ENCODE assay signal across 8 cellular contexts in the genomic region with DNA sequence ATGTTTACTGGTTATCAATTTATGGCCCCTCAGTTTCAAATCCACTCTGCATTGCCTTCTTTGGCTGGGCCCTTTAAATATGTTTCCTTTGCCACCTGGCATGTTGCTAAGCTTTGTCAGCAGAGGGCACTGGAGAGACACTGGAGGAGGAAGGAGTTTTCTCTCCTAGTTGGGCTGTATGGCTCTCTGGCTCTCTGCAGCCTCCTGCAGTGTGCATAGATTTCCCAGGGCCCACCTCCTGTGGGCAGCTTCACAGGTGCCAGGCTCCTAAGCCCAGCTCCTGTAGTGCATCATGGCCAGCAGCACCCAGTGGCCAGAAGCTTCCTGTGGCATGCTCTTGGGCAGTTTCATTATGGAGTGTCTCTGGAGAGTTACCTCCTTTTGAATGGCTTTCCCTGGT. TPM values are rescaled to one million over a fixed set of nuclear protein-coding genes. Genes with fewer than 3 reads are reported as not detected.
DNase-seq lines count a peak whose midpoint lies in the region; ATAC-seq and TF ChIP-seq lines count a peak whose summit lies in the region.

No MANE protein-coding gene starts in this region.

- H3K79me2 ChIP-seq in DOHH2 (ENCODE audit: control insufficient read depth, low read length) (no peaks in the 10 kb centered on the region), smooth muscle cell (ENCODE audit: low read depth) (no peaks in the 10 kb centered on the region)

- H3K9me2 ChIP-seq in DOHH2 (replicated peaks; ENCODE audit: control insufficient read depth, low read length), result no peaks in the 10 kb centered on the region

- no peak overlapping the region for H3K9ac ChIP-seq in smooth muscle cell (ENCODE audit: low read depth)

- no peaks in the 10 kb centered on the region for H3K36me3 Mint-ChIP-seq in activated CD4-positive, alpha-beta memory T cell treated with anti-CD3 and anti-CD28 coated beads, Interleukin-2, amount 10 ng/mL, durations not matched to agents 7 days and 5 days (ENCODE audit: low read depth)

- no peaks in the 10 kb centered on the region for H3K9me3 Mint-ChIP-seq in activated CD4-positive, alpha-beta memory T cell treated with anti-CD3 and anti-CD28 coated beads, Interleukin-2, amount 10 ng/mL, durations not matched to agents 7 days and 5 days

- H3K27me3 ChIP-seq in DOHH2 (ENCODE audit: control insufficient read depth, low read length) (peaks cover 18% of the 10 kb centered on the region), cardiac muscle cell (no peaks in the 10 kb centered on the region), smooth muscle cell (ENCODE audit: low read depth) (no peaks in the 10 kb centered on the region)

- H3K4me1 Mint-ChIP-seq in activated CD4-positive, alpha-beta memory T cell treated with anti-CD3 and anti-CD28 coated beads, Interleukin-2, amount 10 ng/mL, durations not matched to agents 7 days and 5 days, result peaks cover 19% of the 10 kb centered on the region

- H3K4me3 ChIP-seq in DOHH2 (ENCODE audit: low read length) (no peak overlapping the region), cardiac muscle cell (no peak overlapping the region), smooth muscle cell (no peak overlapping the region)

- H3K4me3 Mint-ChIP-seq in activated CD4-positive, alpha-beta memory T cell treated with anti-CD3 and anti-CD28 coated beads, Interleukin-2, amount 10 ng/mL, durations not matched to agents 7 days and 5 days, result no peak overlapping the region

- DNase-seq in HPDE6-E6E7 (ENCODE audit: extremely low spot score), result peak; percentile 42
- peak; percentile 90 for DNase-seq in NCI-H69 (lab: John Stamatoyannopoulos, UW)
- DNase-seq in activated CD4-positive, alpha-beta memory T cell treated with anti-CD3 and anti-CD28 coated beads, Interleukin-2, amount 10 ng/mL, durations not matched to agents 7 days and 5 days, result peak; percentile 56
- peak; percentile 73 to 76 for DNase-seq in cardiac muscle cell (ENCODE audit: low read depth in 1 of 2, low spot score in 1 of 2)
- no peak for DNase-seq in smooth muscle cell (lab: John Stamatoyannopoulos, UW; ENCODE audit: unreplicated experiment)
- DNase-seq in activated gamma-delta T cell (lab: John Stamatoyannopoulos, UW), result no peak

- H3K27ac ChIP-seq in DOHH2 (ENCODE audit: low read depth, low read length) (no peak overlapping the region), cardiac muscle cell (no peak overlapping the region), smooth muscle cell (ENCODE audit: low read depth) (no peak overlapping the region)

- no peak overlapping the region for H3K27ac Mint-ChIP-seq in activated CD4-positive, alpha-beta memory T cell treated with anti-CD3 and anti-CD28 coated beads, Interleukin-2, amount 10 ng/mL, durations not matched to agents 7 days and 5 days

- H3K27me3 Mint-ChIP-seq in activated CD4-positive, alpha-beta memory T cell treated with anti-CD3 and anti-CD28 coated beads, Interleukin-2, amount 10 ng/mL, durations not matched to agents 7 days and 5 days, result peaks cover 11% of the 10 kb centered on the region

- ATAC-seq in GM19468 (IDR thresholded peaks at IDR 0.05; ENCODE audit: extremely low read depth, unreplicated experiment), result peak; percentile 55

- CTCF ChIA-PET in activated CD4-positive, alpha-beta memory T cell treated with anti-CD3 and anti-CD28 coated beads, Interleukin-2, amount 10 ng/mL, durations not matched to agents 7 days and 5 days (lab: Charles Lee), result interaction anchor here (0.8 to 3.7 kb wide), 9 partner anchors 12 to 1254 kb away, joined by 3 to 26 read pairs (median 4); a partner anchor contains a TSS

- POLR2A ChIA-PET in activated CD4-positive, alpha-beta memory T cell treated with anti-CD3 and anti-CD28 coated beads, Interleukin-2, amount 10 ng/mL, durations not matched to agents 7 days and 5 days (lab: Charles Lee), result no interaction called here

- no peak overlapping the region for H2AFZ ChIP-seq in smooth muscle cell (ENCODE audit: low read depth)

- H3K4me1 ChIP-seq in DOHH2 (ENCODE audit: control insufficient read depth, low read length) (peaks cover 10% of the 10 kb centered on the region), cardiac muscle cell (ENCODE audit: low read depth) (no peaks in the 10 kb centered on the region), smooth muscle cell (ENCODE audit: low read depth) (no peaks in the 10 kb centered on the region)

- H3K4me2 ChIP-seq in DOHH2 (ENCODE audit: low read length), result no peak overlapping the region
- no peak overlapping the region for H3K4me2 ChIP-seq in smooth muscle cell

- H3F3A ChIP-seq in DOHH2 (ENCODE audit: control insufficient read depth, insufficient read depth), result no peaks in the 10 kb centered on the region
- peaks cover 11% of the 10 kb centered on the region for H3F3A ChIP-seq in smooth muscle cell (ENCODE audit: low read depth)

- H3K9me3 ChIP-seq in DOHH2 (ENCODE audit: control insufficient read depth, insufficient read depth, low read length), result no peaks in the 10 kb centered on the region
- H3K9me3 ChIP-seq in cardiac muscle cell (ENCODE audit: low read depth), result no peaks in the 10 kb centered on the region
- H3K9me3 ChIP-seq in smooth muscle cell (replicated peaks; ENCODE audit: low read depth), result no peaks in the 10 kb centered on the region

- no peaks in the 10 kb centered on the region for H4K20me1 ChIP-seq in DOHH2 (ENCODE audit: control insufficient read depth, insufficient read depth, low read depth, low read length)
- H4K20me1 ChIP-seq in smooth muscle cell (ENCODE audit: low read depth), result no peaks in the 10 kb centered on the region

- H3K36me3 ChIP-seq in DOHH2 (ENCODE audit: control insufficient read depth, low read length), result no peaks in the 10 kb centered on the region
- no peaks in the 10 kb centered on the region for H3K36me3 ChIP-seq in cardiac muscle cell
- no peaks in the 10 kb centered on the region for H3K36me3 ChIP-seq in smooth muscle cell (ENCODE audit: low read depth)

- peak; percentile 76 for TF ChIP-seq CTCF in DOHH2 (IDR thresholded peaks at IDR 0.05; ENCODE audit: low read depth, low read length, poor library complexity, severe bottlenecking)
- TF ChIP-seq CTCF in cardiac muscle cell (IDR thresholded peaks at IDR 0.05; ENCODE audit: low read depth, low read length), result peak; percentile 88
- peak; percentile 63 for TF ChIP-seq CTCF in smooth muscle cell (IDR thresholded peaks at IDR 0.05; ENCODE audit: borderline replicate concordance, insufficient read depth, poor library complexity, severe bottlenecking)

RNA-seq across cellular contexts. Expression of a gene that starts 23.3 kb away (rescaled TPM):
- under 1 TPM; 0.15 to 0.18 TPM for total RNA-seq in activated CD4-positive, alpha-beta memory T cell treated with anti-CD3 and anti-CD28 coated beads, Interleukin-2, amount 10 ng/mL, durations not matched to agents 7 days and 5 days
- total RNA-seq in cardiac muscle cell, result 2.3 and 2.4 TPM in 2 replicates
- 1.6 and 4.0 TPM in 2 replicates for polyA plus RNA-seq in cardiac muscle cell
- 2.8 and 4.2 TPM in 2 replicates for total RNA-seq in smooth muscle cell
- polyA plus RNA-seq in smooth muscle cell, result 1.6 and 1.7 TPM in 2 replicates

Comparison
In these comparisons a context has a peak if more than half of its experiments do, and no peak if none do; other contexts are left out.
1. DNase-seq: peak in HPDE6-E6E7 (single experiment), NCI-H69 (single experiment), activated CD4-positive, alpha-beta memory T cell treated with anti-CD3 and anti-CD28 coated beads, Interleukin-2, amount 10 ng/mL, durations not matched to agents 7 days and 5 days (single experiment) and cardiac muscle cell (2 of 2); none in smooth muscle cell (single experiment) and activated gamma-delta T cell (single experiment).
2. Peak in every context shown above with its lines, with median percentiles within 50 percentile points of each other: CTCF ChIP-seq.